Comparison of ENCODE assay signal across 14 cellular contexts in the genomic region with DNA sequence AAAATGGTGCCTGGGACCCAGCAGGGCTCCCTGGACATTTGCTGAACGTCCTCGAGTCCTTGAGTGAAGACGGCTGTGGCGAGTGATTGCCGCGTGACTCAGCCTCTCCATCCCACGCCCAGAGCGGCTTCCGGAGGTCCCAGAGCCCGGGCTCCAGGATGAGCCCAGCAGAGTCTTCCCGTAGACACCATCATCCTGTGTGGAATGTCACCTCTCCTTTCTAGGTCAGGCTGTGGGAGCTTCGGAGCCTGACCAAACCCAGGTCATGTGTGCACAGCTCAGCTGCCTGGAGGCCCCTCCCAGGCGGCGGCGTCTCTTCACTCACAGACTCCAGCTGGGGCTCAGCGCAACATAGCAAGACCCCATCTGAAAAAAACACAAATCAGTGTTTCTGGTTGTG. TPM values are rescaled to one million over a fixed set of nuclear protein-coding genes. Genes with fewer than 3 reads are reported as not detected.
DNase-seq lines count a peak whose midpoint lies in the region; ATAC-seq and TF ChIP-seq lines count a peak whose summit lies in the region.
"Had no signal": no experiment of that assay in that cellular context is flagged by ENCODE, and none has a peak within 500 bp of the region (broad histone marks: within the 10 kb centered on the region; RNA-seq: fewer than 3 reads in every experiment).

No MANE protein-coding gene starts in this region.

- no peak overlapping the region for H4K91ac ChIP-seq in neuronal stem cell (ENCODE audit: low read depth, low read length, poor library complexity)

- H3K36me3 ChIP-seq in neuronal stem cell (replicated peaks in 1 of 2; ENCODE audit: control insufficient read depth in 2 of 2, insufficient read depth in 2 of 2, low read length in 2 of 2) = peaks cover 0 to 2% of the 10 kb centered on the region in 2 donors
- H3K36me3 ChIP-seq: right lobe of liver, upper lobe of right lung had no signal

- H3K4ac ChIP-seq in neuronal stem cell (ENCODE audit: low read length) = no peak overlapping the region

- H3K27me3 ChIP-seq in neuronal stem cell (ENCODE audit: control insufficient read depth in 3 of 3, insufficient read depth in 3 of 3, low read depth in 1 of 3, low read length in 3 of 3) = peaks cover 0 to 67% (median 0%) of the 10 kb centered on the region in 3 experiments
- H3K27me3 ChIP-seq: right lobe of liver, upper lobe of right lung had no signal

- no peak for TF ChIP-seq CTCF in fibroblast of mammary gland (conservative IDR thresholded peaks at IDR 0.05; ENCODE audit: control insufficient read depth, insufficient read depth, low read depth, low read length)
- TF ChIP-seq CTCF in omental fat pad (IDR thresholded peaks at IDR 0.05) = no peak

- peaks cover 8% of the 10 kb centered on the region for H3K79me1 ChIP-seq in neuronal stem cell (ENCODE audit: low read depth, low read length)

- H3K27ac ChIP-seq in neuronal stem cell (replicated peaks; ENCODE audit: low read length) = no peak overlapping the region
- H3K27ac ChIP-seq: right lobe of liver, upper lobe of right lung had no signal

- H3K9me3 ChIP-seq in neuronal stem cell (replicated peaks in 1 of 2; ENCODE audit: control insufficient read depth in 2 of 2, insufficient read depth in 1 of 2, low read depth in 1 of 2, low read length in 2 of 2) = no peaks in the 10 kb centered on the region
- H3K9me3 ChIP-seq: right lobe of liver, upper lobe of right lung had no signal

- no peak overlapping the region for H3K9ac ChIP-seq in neuronal stem cell (ENCODE audit: low read depth, low read length, poor library complexity)

- H4K8ac ChIP-seq in neuronal stem cell (ENCODE audit: low read depth, low read length) = no peak overlapping the region

- H3K4me1 ChIP-seq in neuronal stem cell (ENCODE audit: control insufficient read depth in 2 of 2, insufficient read depth in 1 of 2, low read depth in 1 of 2, low read length in 2 of 2) = peaks cover 0 to 16% of the 10 kb centered on the region in 2 donors
- H3K4me1 ChIP-seq: right lobe of liver, upper lobe of right lung had no signal

- ATAC-seq in SK-N-SH treated with all-trans-retinoic acid at 6 μM for 48 hours = no peak
- no peak for ATAC-seq in omental fat pad (ENCODE audit: low FRiP score)
- ATAC-seq: HepG2, upper lobe of right lung had no signal

- H2BK15ac ChIP-seq in neuronal stem cell (ENCODE audit: low read length) = no peak overlapping the region

- no peak overlapping the region for H3K4me2 ChIP-seq in neuronal stem cell (ENCODE audit: insufficient read depth, low read length, poor library complexity, severe bottlenecking)

- no peak overlapping the region for H2AFZ ChIP-seq in neuronal stem cell (ENCODE audit: low read length)

- no peak overlapping the region for H2BK12ac ChIP-seq in neuronal stem cell (ENCODE audit: low read length)

- peak overlapping the region; percentile 47 for H2AK5ac ChIP-seq in neuronal stem cell (ENCODE audit: low read depth, low read length)

- H3K4me3 ChIP-seq in fibroblast of mammary gland (ENCODE audit: control insufficient read depth, low read depth, low read length) = no peak overlapping the region
- H3K4me3 ChIP-seq in neuronal stem cell (ENCODE audit: low read length in 2 of 2) = no peak overlapping the region
- H3K4me3 ChIP-seq: right lobe of liver, upper lobe of right lung had no signal

- no CpG with 5 or more reads among the region's 16 CpGs for WGBS in neuronal stem cell (ENCODE audit: extremely low coverage in 2 of 2, insufficient read length in 2 of 2, insufficient replicate concordance in 1 of 2), 2 donors

- no peak overlapping the region for H3K14ac ChIP-seq in neuronal stem cell (ENCODE audit: low read length)

- H3K18ac ChIP-seq in neuronal stem cell (ENCODE audit: low read length) = peak overlapping the region; percentile 84

- no peak overlapping the region for H3K23ac ChIP-seq in neuronal stem cell (ENCODE audit: low read depth, low read length, poor library complexity)

- peak; percentile 79 for DNase-seq in AG20443 (ENCODE audit: low spot score)
- peak; percentile 70 for DNase-seq in RPMI7951 (ENCODE audit: low read depth)
- peak; percentile 73 for DNase-seq in fibroblast of mammary gland (ENCODE audit: low read depth)
- no peak for DNase-seq in neuronal stem cell (ENCODE audit: low spot score)
- DNase-seq in foreskin melanocyte = no peak
- DNase-seq in omental fat pad (ENCODE audit: low spot score) = no peak
- no peak for DNase-seq in NCI-H524 (lab: John Stamatoyannopoulos, UW)
- DNase-seq: GDM1, NCI-H2029, right lobe of liver, T-helper 1 cell, upper lobe of right lung had no signal

- H2BK5ac ChIP-seq in neuronal stem cell (ENCODE audit: low read length) = peak overlapping the region; percentile 42

- no peak overlapping the region for H2BK120ac ChIP-seq in neuronal stem cell (ENCODE audit: low read depth, low read length)

TF ChIP-seq in SK-N-SH treated with all-trans-retinoic acid at 6 μM for 48 hours, 23 proteins besides CTCF, POLR2A, EP300 and RAD21:
- TF ChIP-seq ZNF565 (CRISPR knock-in tag; conservative IDR thresholded peaks at IDR 0.05; ENCODE audit: low read depth) (no peak), ZFP30 (CRISPR knock-in tag; IDR thresholded peaks at IDR 0.05) (no peak), ESRRG (CRISPR knock-in tag; IDR thresholded peaks at IDR 0.05) (no peak), ZNF70 (CRISPR knock-in tag; IDR thresholded peaks at IDR 0.05) (no peak), SNAI2 (CRISPR knock-in tag; IDR thresholded peaks at IDR 0.05) (no peak), CSDC2 (CRISPR knock-in tag; IDR thresholded peaks at IDR 0.05) (no peak), ZC3H10 (CRISPR knock-in tag; IDR thresholded peaks at IDR 0.05) (no peak), PPARA (CRISPR knock-in tag; IDR thresholded peaks at IDR 0.05; ENCODE audit: borderline replicate concordance) (no peak), RARB (CRISPR knock-in tag; IDR thresholded peaks at IDR 0.05) (no peak), OSR1 (CRISPR knock-in tag; IDR thresholded peaks at IDR 0.05) (no peak), ARNTL (CRISPR knock-in tag; IDR thresholded peaks at IDR 0.05; ENCODE audit: borderline replicate concordance, low read depth) (no peak)
- TF ChIP-seq, protein P1, sequence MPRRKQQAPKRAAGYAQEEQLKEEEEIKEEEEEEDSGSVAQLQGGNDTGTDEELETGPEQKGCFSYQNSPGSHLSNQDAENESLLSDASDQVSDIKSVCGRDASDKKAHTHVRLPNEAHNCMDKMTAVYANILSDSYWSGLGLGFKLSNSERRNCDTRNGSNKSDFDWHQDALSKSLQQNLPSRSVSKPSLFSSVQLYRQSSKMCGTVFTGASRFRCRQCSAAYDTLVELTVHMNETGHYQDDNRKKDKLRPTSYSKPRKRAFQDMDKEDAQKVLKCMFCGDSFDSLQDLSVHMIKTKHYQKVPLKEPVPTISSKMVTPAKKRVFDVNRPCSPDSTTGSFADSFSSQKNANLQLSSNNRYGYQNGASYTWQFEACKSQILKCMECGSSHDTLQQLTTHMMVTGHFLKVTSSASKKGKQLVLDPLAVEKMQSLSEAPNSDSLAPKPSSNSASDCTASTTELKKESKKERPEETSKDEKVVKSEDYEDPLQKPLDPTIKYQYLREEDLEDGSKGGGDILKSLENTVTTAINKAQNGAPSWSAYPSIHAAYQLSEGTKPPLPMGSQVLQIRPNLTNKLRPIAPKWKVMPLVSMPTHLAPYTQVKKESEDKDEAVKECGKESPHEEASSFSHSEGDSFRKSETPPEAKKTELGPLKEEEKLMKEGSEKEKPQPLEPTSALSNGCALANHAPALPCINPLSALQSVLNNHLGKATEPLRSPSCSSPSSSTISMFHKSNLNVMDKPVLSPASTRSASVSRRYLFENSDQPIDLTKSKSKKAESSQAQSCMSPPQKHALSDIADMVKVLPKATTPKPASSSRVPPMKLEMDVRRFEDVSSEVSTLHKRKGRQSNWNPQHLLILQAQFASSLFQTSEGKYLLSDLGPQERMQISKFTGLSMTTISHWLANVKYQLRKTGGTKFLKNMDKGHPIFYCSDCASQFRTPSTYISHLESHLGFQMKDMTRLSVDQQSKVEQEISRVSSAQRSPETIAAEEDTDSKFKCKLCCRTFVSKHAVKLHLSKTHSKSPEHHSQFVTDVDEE (CRISPR knock-in tag; IDR thresholded peaks at IDR 0.05) = no peak
- TF ChIP-seq, protein P2, sequence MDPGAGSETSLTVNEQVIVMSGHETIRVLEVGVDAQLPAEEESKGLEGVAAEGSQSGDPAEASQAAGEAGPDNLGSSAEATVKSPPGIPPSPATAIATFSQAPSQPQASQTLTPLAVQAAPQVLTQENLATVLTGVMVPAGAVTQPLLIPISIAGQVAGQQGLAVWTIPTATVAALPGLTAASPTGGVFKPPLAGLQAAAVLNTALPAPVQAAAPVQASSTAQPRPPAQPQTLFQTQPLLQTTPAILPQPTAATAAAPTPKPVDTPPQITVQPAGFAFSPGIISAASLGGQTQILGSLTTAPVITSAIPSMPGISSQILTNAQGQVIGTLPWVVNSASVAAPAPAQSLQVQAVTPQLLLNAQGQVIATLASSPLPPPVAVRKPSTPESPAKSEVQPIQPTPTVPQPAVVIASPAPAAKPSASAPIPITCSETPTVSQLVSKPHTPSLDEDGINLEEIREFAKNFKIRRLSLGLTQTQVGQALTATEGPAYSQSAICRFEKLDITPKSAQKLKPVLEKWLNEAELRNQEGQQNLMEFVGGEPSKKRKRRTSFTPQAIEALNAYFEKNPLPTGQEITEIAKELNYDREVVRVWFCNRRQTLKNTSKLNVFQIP (CRISPR knock-in tag; IDR thresholded peaks at IDR 0.05; ENCODE audit: borderline replicate concordance, low read depth) = no peak
TF ChIP-seq in SK-N-SH treated with all-trans-retinoic acid at 6 μM for 48 hours: peak in this region for 0.

RNA-seq across cellular contexts. Expression of a gene that starts 38.2 kb away (rescaled TPM):
- total RNA-seq in RPMI7951 (2014; rRNA removed; shearing (Covaris generic)) = 2.3 and 5.2 TPM in 2 replicates
- 29.7 TPM for polyA plus RNA-seq in neuronal stem cell (2013, experiment 1 of 2)
- polyA plus RNA-seq in neuronal stem cell (2013, experiment 2 of 2) = 28.1 TPM
- total RNA-seq in omental fat pad = 1 to 10 TPM; 2.5 to 8.1 (median 2.6) TPM

Comparison
In these comparisons a context has a peak if more than half of its experiments do, and no peak if none do; other contexts are left out.
1. DNase-seq: peak in AG20443 (single experiment), RPMI7951 (single experiment) and fibroblast of mammary gland (single experiment); none in neuronal stem cell (single experiment), foreskin melanocyte (single experiment), omental fat pad (single experiment) and NCI-H524 (0 of 2).